ENCODE assay signal across 14 cellular contexts in genomic region chr14:94051779-94052178, GRCh38. TPM values are rescaled to one million over a fixed set of nuclear protein-coding genes. Genes with fewer than 3 reads are reported as not detected.
A peak's percentile ranks its signal among the peaks of the same experiment; 100 is the strongest.
DNase-seq lines count a peak whose midpoint lies in the region; ATAC-seq and TF ChIP-seq lines count a peak whose summit lies in the region.
"Had no signal": no experiment of that assay in that cellular context is flagged by ENCODE, and none has a peak within 500 bp of the region (broad histone marks: within the 10 kb centered on the region; RNA-seq: fewer than 3 reads in every experiment).

No MANE protein-coding gene starts in this region.

- H3K4me1 ChIP-seq in testis = peaks cover 18% of the 10 kb centered on the region

- no peak for DNase-seq in Right ventricle myocardium superior
- DNase-seq in left cardiac atrium = no peak
- peak; percentile 32 for DNase-seq in islet precursor cell
- DNase-seq in testis = peak; percentile 13
- DNase-seq in NCI-H1436 treated with DMSO at 0.1 percent for 48 hours (lab: John Stamatoyannopoulos, UW) = no peak
- DNase-seq in NCI-H2081 (lab: John Stamatoyannopoulos, UW) = no peak
- DNase-seq in substantia nigra (lab: John Stamatoyannopoulos, UW) = no peak
- DNase-seq: aorta, GDM1, nephron progenitor cell had no signal

- no peak for TF ChIP-seq CTCF in testis (IDR thresholded peaks at IDR 0.05)

- intact Hi-C loops in Right ventricle myocardium superior (cut with DNase I) = no loop called here
- intact Hi-C loops in left cardiac atrium (cut with DNase I) = loop anchor here in 1 of 2 donors (2.0 kb wide), 1 partner anchor 85 kb away; no protein-coding TSS in a partner anchor
- intact Hi-C loops in testis (cut with DNase I; ENCODE audit: low total_unique reads) = no loop called here

- ATAC-seq in Right ventricle myocardium superior (ENCODE audit: poor library complexity) (peak; percentile 51), left cardiac atrium (no peak)
- no peak for ATAC-seq in activated T-helper 17 cell treated with anti-CD3 and anti-CD28 coated beads, Interleukin-2, amount 50 U/mL, for 72 hours (replicated peaks)

- no peaks in the 10 kb centered on the region for H3K9me3 Mint-ChIP-seq in activated T-helper 17 cell treated with anti-CD3 and anti-CD28 coated beads, Interleukin-2, amount 50 U/mL, for 72 hours
- H3K9me3 Mint-ChIP-seq: dendritic cell treated with granulocyte-macrophage colony-stimulating factor and Interleukin-4, amounts not matched to agents 40 ng/mL and 50 ng/mL, for 4 days; nephron progenitor cell had no signal

- peak overlapping the region; percentile 19 to 48 for H3K27ac ChIP-seq in testis
- H3K27ac ChIP-seq in substantia nigra (ENCODE audit: low read depth, low read length, poor library complexity, severe bottlenecking) = no peak overlapping the region
- H3K27ac ChIP-seq: right lobe of liver had no signal

- no peaks in the 10 kb centered on the region for H3K36me3 ChIP-seq in testis (ENCODE audit: low read depth, missing control alignments)

- TF ChIP-seq POLR2A in testis (IDR thresholded peaks at IDR 0.05) = no peak

- H3K4me1 Mint-ChIP-seq in activated T-helper 17 cell treated with anti-CD3 and anti-CD28 coated beads, Interleukin-2, amount 50 U/mL, for 72 hours = peaks cover 15% of the 10 kb centered on the region
- H3K4me1 Mint-ChIP-seq: nephron progenitor cell had no signal

- no peaks in the 10 kb centered on the region for H3K27me3 Mint-ChIP-seq in activated T-helper 17 cell treated with anti-CD3 and anti-CD28 coated beads, Interleukin-2, amount 50 U/mL, for 72 hours
- H3K27me3 Mint-ChIP-seq: dendritic cell treated with granulocyte-macrophage colony-stimulating factor and Interleukin-4, amounts not matched to agents 40 ng/mL and 50 ng/mL, for 4 days had no signal

- no peaks in the 10 kb centered on the region for H3K27me3 ChIP-seq in testis
- H3K27me3 ChIP-seq: right lobe of liver had no signal

- no peaks in the 10 kb centered on the region for H3K9me3 ChIP-seq in testis
- H3K9me3 ChIP-seq: right lobe of liver had no signal

- no peak overlapping the region for H3K4me3 Mint-ChIP-seq in activated T-helper 17 cell treated with anti-CD3 and anti-CD28 coated beads, Interleukin-2, amount 50 U/mL, for 72 hours
- H3K4me3 Mint-ChIP-seq: dendritic cell treated with granulocyte-macrophage colony-stimulating factor and Interleukin-4, amounts not matched to agents 40 ng/mL and 50 ng/mL, for 4 days; nephron progenitor cell had no signal

- no peak overlapping the region for H3K4me3 ChIP-seq in testis
- H3K4me3 ChIP-seq: right lobe of liver had no signal

- H3K36me3 Mint-ChIP-seq in activated T-helper 17 cell treated with anti-CD3 and anti-CD28 coated beads, Interleukin-2, amount 50 U/mL, for 72 hours (ENCODE audit: low read depth) = peaks cover 95% of the 10 kb centered on the region

- peak overlapping the region; percentile 66 for H3K27ac Mint-ChIP-seq in activated T-helper 17 cell treated with anti-CD3 and anti-CD28 coated beads, Interleukin-2, amount 50 U/mL, for 72 hours
- H3K27ac Mint-ChIP-seq: dendritic cell treated with granulocyte-macrophage colony-stimulating factor and Interleukin-4, amounts not matched to agents 40 ng/mL and 50 ng/mL, for 4 days had no signal

- WGBS in testis, 2 donors = 66 to 87% methylated on average over 3 of the region's 3 CpGs

RNA-seq across cellular contexts. Expression of gene OTUB2, which starts 25.6 kb away (rescaled TPM):
- 0.56 TPM for total RNA-seq in Right ventricle myocardium superior
- total RNA-seq in left cardiac atrium = under 1 TPM; 0.24 to 0.56 TPM
- total RNA-seq in activated T-helper 17 cell treated with anti-CD3 and anti-CD28 coated beads, Interleukin-2, amount 50 U/mL, for 72 hours = 10 to 100 TPM in 1 of 2 donors, 1 to 10 TPM in 1; 6.3 to 11.0 TPM
- 10 to 100 TPM in 1 of 2 donors, 1 to 10 TPM in 1; 8.4 to 19.3 TPM for total RNA-seq in testis
- polyA plus RNA-seq in testis (ENCODE audit: insufficient read depth, low read depth, low replicate concordance) = 16.8 TPM
- polyA plus RNA-seq: aorta had no signal

RNA-seq across cellular contexts. Expression of gene DDX24, which starts 29.2 kb away (rescaled TPM):
- total RNA-seq in Right ventricle myocardium superior (181 TPM), left cardiac atrium (100 to 1,000 TPM; 166 to 253 TPM), testis (100 to 1,000 TPM; 378 to 485 TPM)
- total RNA-seq in activated T-helper 17 cell treated with anti-CD3 and anti-CD28 coated beads, Interleukin-2, amount 50 U/mL, for 72 hours = 100 to 1,000 TPM; 222 to 241 TPM
- 431 TPM for polyA plus RNA-seq in testis (ENCODE audit: insufficient read depth, low read depth, low replicate concordance)

RNA-seq across cellular contexts. Expression of gene IFI27L1, which starts 29.3 kb away (rescaled TPM):
- total RNA-seq in Right ventricle myocardium superior (11.6 TPM), left cardiac atrium (10 to 100 TPM; 10.5 to 13.8 TPM), testis (100 to 1,000 TPM; 174 to 219 TPM)
- 10 to 100 TPM; 34.5 to 35.4 TPM for total RNA-seq in activated T-helper 17 cell treated with anti-CD3 and anti-CD28 coated beads, Interleukin-2, amount 50 U/mL, for 72 hours
- 209 TPM for polyA plus RNA-seq in testis (ENCODE audit: insufficient read depth, low read depth, low replicate concordance)

RNA-seq across cellular contexts. Expression of gene CCDC197, which starts 54.7 kb away (rescaled TPM):
- 1.3 TPM for total RNA-seq in Right ventricle myocardium superior
- total RNA-seq in left cardiac atrium = not detected
- total RNA-seq in activated T-helper 17 cell treated with anti-CD3 and anti-CD28 coated beads, Interleukin-2, amount 50 U/mL, for 72 hours = under 1 TPM in 1 of 2 donors, not detected in 1; 0.37 TPM
- 10 to 100 TPM in 1 of 2 donors, 1 to 10 TPM in 1; 5.6 to 20.7 TPM for total RNA-seq in testis
- 31.0 TPM for polyA plus RNA-seq in testis (ENCODE audit: insufficient read depth, low read depth, low replicate concordance)
- total RNA-seq: liver, right lobe of liver had no signal
- polyA plus RNA-seq: aorta, liver had no signal

RNA-seq across cellular contexts. Expression of gene IFI27, which starts 58.8 kb away (rescaled TPM):
- total RNA-seq in Right ventricle myocardium superior (132 TPM), left cardiac atrium (100 to 1,000 TPM; 138 to 441 TPM), testis (100 to 1,000 TPM; 388 to 531 TPM)
- 1 to 10 TPM; 2.1 to 3.0 TPM for total RNA-seq in activated T-helper 17 cell treated with anti-CD3 and anti-CD28 coated beads, Interleukin-2, amount 50 U/mL, for 72 hours
- polyA plus RNA-seq in testis (ENCODE audit: insufficient read depth, low read depth, low replicate concordance) = 312 TPM

Comparison
In these comparisons a context has a peak if more than half of its experiments do, and no peak if none do; other contexts are left out.
1. DNase-seq: peak in islet precursor cell (single experiment) and testis (single experiment); none in Right ventricle myocardium superior (single experiment), left cardiac atrium (single experiment), NCI-H1436 treated with DMSO at 0.1 percent for 48 hours (single experiment), NCI-H2081 (0 of 2) and substantia nigra (0 of 49).
2. RNA of gene IFI27L1, which starts 29.3 kb away (total RNA-seq): 174 to 219 TPM in testis; 34.5 to 35.4 TPM in activated T-helper 17 cell treated with anti-CD3 and anti-CD28 coated beads, Interleukin-2, amount 50 U/mL, for 72 hours, 10.5 to 13.8 TPM in left cardiac atrium and 11.6 TPM in Right ventricle myocardium superior (single experiment); every median in the first group is over 4 times any median in the second.